Comparison of ENCODE assay signal across 31 cellular contexts in genomic region chr11:106202935-106203620, GRCh38.
"Had no signal": no experiment of that assay in that cellular context is flagged by ENCODE, and none has a peak within 500 bp of the region (broad histone marks: within the 10 kb centered on the region; RNA-seq: fewer than 3 reads in every experiment).

No MANE protein-coding gene starts in this region.

- H3K4me1 ChIP-seq: neural progenitor cell, spleen, testis, vagina had no signal

- H3K36me3 ChIP-seq: neural progenitor cell, spleen, vagina had no signal

- H3K4me3 Mint-ChIP-seq: activated naive CD4-positive, alpha-beta T cell treated with anti-CD3 and anti-CD28 coated beads for 36 hours; activated naive CD8-positive, alpha-beta T cell treated with anti-CD3 and anti-CD28 coated beads, Interleukin-2, amount 10 ng/mL, durations not matched to agents 7 days and 5 days; activated T-cell treated with anti-CD3 and anti-CD28 coated beads, Interleukin-2, amount 50 U/mL, for 4 hours; effector memory CD8-positive, alpha-beta T cell; memory B cell; naive thymus-derived CD4-positive, alpha-beta T cell; neural progenitor cell; type B pancreatic cell; WTC11 had no signal

- H3K9me3 Mint-ChIP-seq: activated naive CD4-positive, alpha-beta T cell treated with anti-CD3 and anti-CD28 coated beads for 36 hours; activated naive CD8-positive, alpha-beta T cell treated with anti-CD3 and anti-CD28 coated beads, Interleukin-2, amount 10 ng/mL, durations not matched to agents 7 days and 5 days; activated T-cell treated with anti-CD3 and anti-CD28 coated beads, Interleukin-2, amount 50 U/mL, for 4 hours; effector memory CD8-positive, alpha-beta T cell; memory B cell; naive thymus-derived CD4-positive, alpha-beta T cell; neural progenitor cell; type B pancreatic cell had no signal

- H3K4me3 ChIP-seq: body of pancreas, dorsolateral prefrontal cortex, neural progenitor cell, spleen, testis, vagina had no signal

- H3K27ac ChIP-seq: body of pancreas, dorsolateral prefrontal cortex, neural progenitor cell, spleen, testis, vagina had no signal

- H3K27me3 Mint-ChIP-seq: activated naive CD8-positive, alpha-beta T cell treated with anti-CD3 and anti-CD28 coated beads, Interleukin-2, amount 10 ng/mL, durations not matched to agents 7 days and 5 days; effector memory CD8-positive, alpha-beta T cell; memory B cell; type B pancreatic cell had no signal

- FAIRE-seq: colon, endothelial cell of umbilical vein, frontal cortex, keratinocyte, TTC549 had no signal

- H3K9ac ChIP-seq: neural progenitor cell had no signal

- H3K36me3 Mint-ChIP-seq: activated naive CD8-positive, alpha-beta T cell treated with anti-CD3 and anti-CD28 coated beads, Interleukin-2, amount 10 ng/mL, durations not matched to agents 7 days and 5 days; memory B cell; naive thymus-derived CD4-positive, alpha-beta T cell; neural progenitor cell; type B pancreatic cell; WTC11 had no signal

- H3K27me3 ChIP-seq: body of pancreas, dorsolateral prefrontal cortex, neural progenitor cell, spleen, testis, vagina had no signal

- ATAC-seq: activated T-cell treated with anti-CD3 and anti-CD28 coated beads, Interleukin-2, amount 50 U/mL, for 4 hours; body of pancreas; effector memory CD8-positive, alpha-beta T cell; esophagus mucosa; left colon; naive thymus-derived CD4-positive, alpha-beta T cell; WTC11 had no signal

- H3K9me3 ChIP-seq: body of pancreas, spleen, testis, vagina had no signal

- DNase-seq: activated CD4-positive, alpha-beta T cell treated with anti-CD3 and anti-CD28 coated beads, Interleukin-2, amount 50 U/mL, for 4 hours; activated CD8-positive, alpha-beta memory T cell treated with anti-CD3 and anti-CD28 coated beads for 24 hours; activated CD8-positive, alpha-beta memory T cell treated with anti-CD3 and anti-CD28 coated beads, Interleukin-2, amount 50 U/mL, for 4 hours; activated naive CD4-positive, alpha-beta T cell treated with anti-CD3 and anti-CD28 coated beads for 36 hours; activated naive CD8-positive, alpha-beta T cell treated with anti-CD3 and anti-CD28 coated beads, Interleukin-2, amount 10 ng/mL, durations not matched to agents 7 days and 5 days; activated T-cell treated with anti-CD3 and anti-CD28 coated beads, Interleukin-2, amount 50 U/mL, for 4 hours; body of pancreas; caudate nucleus; dorsolateral prefrontal cortex; effector memory CD8-positive, alpha-beta T cell; glutamatergic neuron; hypothalamus; left colon; naive thymus-derived CD4-positive, alpha-beta T cell; retina; spleen; stimulated activated CD4-positive, alpha-beta T cell treated with anti-CD3 and anti-CD28 coated beads, Interleukin-4, amount 100 ng/mL, for 1 hour; stimulated activated naive CD4-positive, alpha-beta T cell; T-helper 1 cell; testis had no signal

- H3K27ac Mint-ChIP-seq: activated naive CD4-positive, alpha-beta T cell treated with anti-CD3 and anti-CD28 coated beads for 36 hours; activated naive CD8-positive, alpha-beta T cell treated with anti-CD3 and anti-CD28 coated beads, Interleukin-2, amount 10 ng/mL, durations not matched to agents 7 days and 5 days; effector memory CD8-positive, alpha-beta T cell; memory B cell; naive thymus-derived CD4-positive, alpha-beta T cell; neural progenitor cell; type B pancreatic cell; WTC11 had no signal

- H3K4me2 ChIP-seq: neural progenitor cell had no signal

- H2AFZ ChIP-seq: neural progenitor cell had no signal

- H3K4me1 Mint-ChIP-seq: activated naive CD8-positive, alpha-beta T cell treated with anti-CD3 and anti-CD28 coated beads, Interleukin-2, amount 10 ng/mL, durations not matched to agents 7 days and 5 days; memory B cell; naive thymus-derived CD4-positive, alpha-beta T cell; WTC11 had no signal
